In genomic region chr18:23619388-23619873, GRCh38 we compare ENCODE assay signal across 8 cellular contexts. TPM values are rescaled to one million over a fixed set of nuclear protein-coding genes. Genes with fewer than 3 reads are reported as not detected.
DNase-seq lines count a peak whose midpoint lies in the region; ATAC-seq and TF ChIP-seq lines count a peak whose summit lies in the region.

No MANE protein-coding gene starts in this region.

- H3K9me3 ChIP-seq in T-helper 17 cell (ENCODE audit: control insufficient read depth, low read length, poor library complexity, severe bottlenecking) (no peaks in the 10 kb centered on the region), neutrophil (no peaks in the 10 kb centered on the region)

- H3K27me3 Mint-ChIP-seq in T-helper 17 cell, result peaks cover 46% of the 10 kb centered on the region

- DNase-seq in ACHN (peak; percentile 51), T-helper 17 cell (no peak), fibroblast of mammary gland (ENCODE audit: low read depth) (peak; percentile 55), dedifferentiated amniotic fluid mesenchymal stem cell (ENCODE audit: extremely low spot score) (no peak)
- DNase-seq in activated effector memory CD4-positive, alpha-beta T cell treated with anti-CD3 and anti-CD28 coated beads, Interleukin-2, amount 50 U/mL, for 16 hours, result no peak

- peaks cover 8% of the 10 kb centered on the region for H3K36me3 Mint-ChIP-seq in T-helper 17 cell (ENCODE audit: low read depth)

- TF ChIP-seq CTCF in fibroblast of mammary gland (conservative IDR thresholded peaks at IDR 0.05; ENCODE audit: control insufficient read depth, insufficient read depth, low read depth, low read length) (no peak), neutrophil (IDR thresholded peaks at IDR 0.05) (no peak)

- peak; percentile 50 for ATAC-seq in T-helper 17 cell
- no peak for ATAC-seq in HG02970 (IDR thresholded peaks at IDR 0.05; ENCODE audit: low FRiP score, unreplicated experiment)

- peaks cover 13 to 14% of the 10 kb centered on the region in 2 experiments for H3K4me1 ChIP-seq in neutrophil (ENCODE audit: control insufficient read depth in 1 of 2, insufficient read depth in 1 of 2, low read depth in 1 of 2, low read length in 1 of 2)

- H3K4me3 ChIP-seq in fibroblast of mammary gland (ENCODE audit: control insufficient read depth, low read depth, low read length) (peak overlapping the region; percentile 44), neutrophil (ENCODE audit: low read depth in 1 of 2, low read length in 1 of 2) (peak overlapping the region; percentile 43 to 48)

- in situ Hi-C loops in ACHN (cut with HindIII; ENCODE audit: low pct_ligation_motif_present, low pct_unique_long_range_greater_than_20kb, low sequenced_read_pairs) (no loop called here), GM18951 (cut with MboI; ENCODE audit: low sequenced_read_pairs, unreplicated experiment) (no loop called here)

- H3K27ac Mint-ChIP-seq in T-helper 17 cell, result no peak overlapping the region

- H3K27ac ChIP-seq in neutrophil, result no peak overlapping the region

- peaks cover 13% of the 10 kb centered on the region for H3K4me1 Mint-ChIP-seq in T-helper 17 cell

- peak overlapping the region; percentile 77 for H3K4me3 Mint-ChIP-seq in T-helper 17 cell

- H3K36me3 ChIP-seq in neutrophil, result no peaks in the 10 kb centered on the region

- H3K27me3 ChIP-seq in neutrophil, result peaks cover 51% of the 10 kb centered on the region

- TF ChIP-seq POLR2A in GM18951 (IDR thresholded peaks at IDR 0.05; ENCODE audit: extremely low read depth, insufficient read depth, insufficient read length), result peak; percentile 47

RNA-seq across cellular contexts. Expression of gene NPC1, which starts 33.1 kb away (rescaled TPM):
- 10 to 100 TPM; 43.5 to 45.8 TPM for total RNA-seq in T-helper 17 cell

RNA-seq across cellular contexts. Expression of gene ANKRD29, which starts 43.3 kb away (rescaled TPM):
- under 1 TPM; 0.25 to 0.26 TPM for total RNA-seq in T-helper 17 cell

Comparison
In these comparisons a context has a peak if more than half of its experiments do, and no peak if none do; other contexts are left out.
1. DNase-seq: peak in ACHN (single experiment) and fibroblast of mammary gland (single experiment); none in T-helper 17 cell (0 of 3), dedifferentiated amniotic fluid mesenchymal stem cell (single experiment) and activated effector memory CD4-positive, alpha-beta T cell treated with anti-CD3 and anti-CD28 coated beads, Interleukin-2, amount 50 U/mL, for 16 hours (single experiment).